12 cellular contexts compared by ENCODE assay signal in the genomic region with DNA sequence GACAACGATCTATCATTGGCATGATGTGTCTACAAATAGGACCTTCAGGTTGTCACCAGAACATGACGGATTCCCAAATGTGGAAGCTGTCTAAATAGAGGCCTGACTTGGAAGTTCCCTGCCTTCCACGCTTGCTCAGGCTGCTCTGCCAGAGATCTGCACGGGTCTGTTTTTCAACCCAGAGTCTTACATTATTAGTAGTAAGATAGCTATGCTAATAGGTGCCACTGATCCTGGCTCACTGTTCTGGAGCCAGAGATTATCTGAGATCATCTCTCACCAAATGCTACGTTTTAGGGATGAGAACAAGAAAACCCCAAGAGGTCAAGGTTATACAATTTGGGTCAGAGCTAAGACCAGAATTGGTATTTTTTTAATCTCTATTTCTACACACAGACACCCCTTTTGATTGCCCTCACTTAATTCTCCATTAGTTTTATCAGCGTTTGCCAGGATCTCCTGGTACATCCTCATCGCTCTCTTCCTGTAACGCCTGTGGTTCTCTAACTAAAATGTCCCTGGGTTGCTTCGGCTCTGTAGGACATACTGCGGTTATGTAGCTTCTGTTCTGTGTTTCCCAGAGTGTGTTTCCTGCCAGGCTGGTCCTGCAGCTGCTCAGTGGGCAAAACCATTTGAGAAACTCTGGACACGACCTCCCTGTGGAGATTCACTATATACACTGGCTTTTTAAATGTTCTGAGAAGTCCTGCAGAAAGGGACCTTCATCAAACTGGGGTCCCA. TPM values are rescaled to one million over a fixed set of nuclear protein-coding genes. Genes with fewer than 3 reads are reported as not detected.
DNase-seq lines count a peak whose midpoint lies in the region; ATAC-seq and TF ChIP-seq lines count a peak whose summit lies in the region.
"Had no signal": no experiment of that assay in that cellular context is flagged by ENCODE, and none has a peak within 500 bp of the region (broad histone marks: within the 10 kb centered on the region; RNA-seq: fewer than 3 reads in every experiment).

No MANE protein-coding gene starts in this region.

- POLR2A ChIA-PET in activated B cell treated with CpG ODN at 0.5 μM for 24 hours (lab: Charles Lee): interaction anchor here (0.7 to 2.1 kb wide), 5 partner anchors 9 to 276 kb away, joined by 3 to 13 read pairs (median 7); no protein-coding TSS in a partner anchor

- intact Hi-C loops in activated B cell treated with CpG ODN at 0.5 μM for 24 hours (cut with micrococcal nuclease) (no loop called here), right cardiac atrium (cut with DNase I) (no loop called here), colonic mucosa (cut with DNase I) (no loop called here)

- H3K27me3 Mint-ChIP-seq in activated B cell treated with CpG ODN at 0.5 μM for 24 hours: no peaks in the 10 kb centered on the region
- H3K27me3 Mint-ChIP-seq in stimulated activated memory B cell treated with anti-CD40 and anti-IgM and Interleukin-4, amounts not matched to agents 10 μg/mL and 1 μg/mL and 100 μg/mL, for 72 hours: no peaks in the 10 kb centered on the region

- H3K4me1 ChIP-seq in right cardiac atrium (ENCODE audit: control insufficient read depth, insufficient read depth, low read length) (peaks cover 16% of the 10 kb centered on the region), colonic mucosa (peaks cover 6% of the 10 kb centered on the region)

- no peak overlapping the region for H3K4me3 Mint-ChIP-seq in activated B cell treated with CpG ODN at 0.5 μM for 24 hours
- H3K4me3 Mint-ChIP-seq in stimulated activated memory B cell treated with anti-CD40 and anti-IgM and Interleukin-4, amounts not matched to agents 10 μg/mL and 1 μg/mL and 100 μg/mL, for 72 hours: peak overlapping the region; percentile 2
- H3K4me3 Mint-ChIP-seq: T-helper 2 cell treated with Interferon-gamma antibody and Interleukin-4, amounts not matched to agents 5 μg/mL and 100 μg/mL, for 36 hours had no signal

- CTCF ChIA-PET in activated B cell treated with CpG ODN at 0.5 μM for 24 hours (lab: Charles Lee): interaction anchor here (1.1 to 2.0 kb wide), 3 partner anchors 13 to 247 kb away, joined by 3 to 6 read pairs (median 3); no protein-coding TSS in a partner anchor

- ATAC-seq in activated B cell treated with CpG ODN at 0.5 μM for 24 hours (ENCODE audit: low read depth): no peak
- ATAC-seq in right cardiac atrium: no peak
- ATAC-seq in stimulated activated memory B cell treated with anti-CD40 and anti-IgM and Interleukin-4, amounts not matched to agents 10 μg/mL and 1 μg/mL and 100 μg/mL, for 72 hours: no peak
- ATAC-seq in GM21367 (IDR thresholded peaks at IDR 0.05; ENCODE audit: unreplicated experiment): no peak

- H3K9me3 ChIP-seq in right cardiac atrium (ENCODE audit: control insufficient read depth, low read length) (no peaks in the 10 kb centered on the region), colonic mucosa (no peaks in the 10 kb centered on the region)

- peaks cover 40% of the 10 kb centered on the region for H3K36me3 Mint-ChIP-seq in activated B cell treated with CpG ODN at 0.5 μM for 24 hours (ENCODE audit: low read depth)
- H3K36me3 Mint-ChIP-seq in stimulated activated memory B cell treated with anti-CD40 and anti-IgM and Interleukin-4, amounts not matched to agents 10 μg/mL and 1 μg/mL and 100 μg/mL, for 72 hours: peaks cover 15% of the 10 kb centered on the region

- no peak overlapping the region for H3K9ac ChIP-seq in colonic mucosa (ENCODE audit: low read depth in 2 of 2, low read length in 2 of 2)

- no peaks in the 10 kb centered on the region for H3K36me3 ChIP-seq in colonic mucosa

- H3K27ac ChIP-seq in right cardiac atrium (ENCODE audit: low read length) (peak overlapping the region; percentile 53), colonic mucosa (no peak overlapping the region)
- H3K27ac ChIP-seq: 22Rv1, cardiac muscle cell had no signal

- no peak overlapping the region for H3K4me3 ChIP-seq in right cardiac atrium (ENCODE audit: low read length)
- H3K4me3 ChIP-seq in colonic mucosa: no peak overlapping the region
- H3K4me3 ChIP-seq: cardiac muscle cell had no signal

- peaks cover 83% of the 10 kb centered on the region for H3K4me1 Mint-ChIP-seq in activated B cell treated with CpG ODN at 0.5 μM for 24 hours
- H3K4me1 Mint-ChIP-seq in stimulated activated memory B cell treated with anti-CD40 and anti-IgM and Interleukin-4, amounts not matched to agents 10 μg/mL and 1 μg/mL and 100 μg/mL, for 72 hours: peaks cover 83% of the 10 kb centered on the region

- peak overlapping the region; percentile 59 for H3K27ac Mint-ChIP-seq in activated B cell treated with CpG ODN at 0.5 μM for 24 hours
- peak overlapping the region; percentile 36 for H3K27ac Mint-ChIP-seq in stimulated activated memory B cell treated with anti-CD40 and anti-IgM and Interleukin-4, amounts not matched to agents 10 μg/mL and 1 μg/mL and 100 μg/mL, for 72 hours
- H3K27ac Mint-ChIP-seq: T-helper 2 cell treated with Interferon-gamma antibody and Interleukin-4, amounts not matched to agents 5 μg/mL and 100 μg/mL, for 36 hours had no signal

- DNase-seq in NCI-H82 (lab: John Stamatoyannopoulos, UW) (peak; percentile 30), NCI-H82 treated with DMSO at 0.1 percent for 48 hours (lab: John Stamatoyannopoulos, UW; ENCODE audit: unreplicated experiment) (no peak), activated B cell treated with CpG ODN at 0.5 μM for 24 hours (no peak), right cardiac atrium (no peak), colonic mucosa (no peak)
- DNase-seq in activated CD4-positive, alpha-beta T cell treated with anti-CD3 and anti-CD28 coated beads, Interleukin-2, amount 50 U/mL, for 1 hour: no peak
- DNase-seq: activated CD8-positive, alpha-beta memory T cell treated with anti-CD3 and anti-CD28 coated beads, Interleukin-2, amount 50 U/mL, for 48 hours had no signal

- 57% methylated on average over 11 of the region's 11 CpGs for WGBS in right cardiac atrium

- TF ChIP-seq CTCF in activated B cell treated with CpG ODN at 0.5 μM for 24 hours (IDR thresholded peaks at IDR 0.05) (no peak), colonic mucosa (IDR thresholded peaks at IDR 0.05) (no peak)

- H3K27me3 ChIP-seq in right cardiac atrium (ENCODE audit: control insufficient read depth, insufficient read depth) (no peaks in the 10 kb centered on the region), colonic mucosa (no peaks in the 10 kb centered on the region)
- H3K27me3 ChIP-seq: cardiac muscle cell had no signal

- no peaks in the 10 kb centered on the region for H3K9me3 Mint-ChIP-seq in activated B cell treated with CpG ODN at 0.5 μM for 24 hours
- no peaks in the 10 kb centered on the region for H3K9me3 Mint-ChIP-seq in stimulated activated memory B cell treated with anti-CD40 and anti-IgM and Interleukin-4, amounts not matched to agents 10 μg/mL and 1 μg/mL and 100 μg/mL, for 72 hours
- H3K9me3 Mint-ChIP-seq: T-helper 2 cell treated with Interferon-gamma antibody and Interleukin-4, amounts not matched to agents 5 μg/mL and 100 μg/mL, for 36 hours had no signal

RNA-seq across cellular contexts. Expression of gene CDC42EP3, which starts 5.7 kb away (rescaled TPM):
- 33.2 and 33.3 TPM in 2 replicates for total RNA-seq in activated B cell treated with CpG ODN at 0.5 μM for 24 hours
- 10 to 100 TPM; 65.0 to 98.4 (median 78.6) TPM for total RNA-seq in right cardiac atrium
- 37.3 TPM for polyA plus RNA-seq in right cardiac atrium
- 10 to 100 TPM in 1 of 2 donors, 1 to 10 TPM in 1; 7.2 to 37.3 TPM for total RNA-seq in colonic mucosa
